Comparison of ENCODE assay signal across 10 cellular contexts in genomic region chr6:22102671-22103070, GRCh38.
DNase-seq lines count a peak whose midpoint lies in the region; ATAC-seq lines count a peak whose summit lies in the region.
"Had no signal": no experiment of that assay in that cellular context is flagged by ENCODE, and none has a peak within 500 bp of the region (broad histone marks: within the 10 kb centered on the region; RNA-seq: fewer than 3 reads in every experiment).

No MANE protein-coding gene starts in this region.

- ATAC-seq in GM18909 (IDR thresholded peaks at IDR 0.05; ENCODE audit: poor library complexity, unreplicated experiment) (peak; percentile 96), GM21529 (IDR thresholded peaks at IDR 0.05; ENCODE audit: unreplicated experiment) (peak; percentile 87), HG03175 (IDR thresholded peaks at IDR 0.05; ENCODE audit: unreplicated experiment) (peak; percentile 88)

- DNase-seq in iris pigment epithelial cell (ENCODE audit: low read depth) (peak; percentile 39), amygdala (lab: John Stamatoyannopoulos, UW) (no peak), middle frontal gyrus (ENCODE audit: extremely low spot score, low spot score) (no peak), NCI-H510A (lab: John Stamatoyannopoulos, UW) (no peak)
- DNase-seq: activated T-cell treated with anti-CD3 and anti-CD28 coated beads, Interleukin-2, amount 50 U/mL, for 24 hours; hippocampal formation; thyroid gland had no signal
